18 cellular contexts compared by ENCODE assay signal in the genomic region with DNA sequence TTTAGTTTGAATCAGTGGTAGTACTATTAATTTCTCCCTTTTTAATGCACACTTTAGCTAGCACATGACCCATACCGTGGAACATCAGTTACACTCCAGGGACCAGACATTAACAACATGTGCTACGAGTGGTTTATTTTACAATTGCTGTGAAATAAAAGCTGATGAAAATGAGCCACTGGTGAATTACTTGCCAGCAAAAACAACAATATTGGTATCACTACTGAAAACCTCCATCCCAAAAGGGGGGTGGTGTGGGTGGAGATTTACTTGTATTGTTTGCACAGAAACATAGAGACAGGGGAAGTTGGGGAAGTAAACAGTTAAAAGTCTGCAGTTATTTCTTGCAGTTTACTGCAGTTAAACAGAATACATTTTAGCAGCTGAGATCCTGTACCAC.
"Had no signal": no experiment of that assay in that cellular context is flagged by ENCODE, and none has a peak within 500 bp of the region (broad histone marks: within the 10 kb centered on the region; RNA-seq: fewer than 3 reads in every experiment).

No MANE protein-coding gene starts in this region.

- H3K4me1 ChIP-seq: prostate gland had no signal

- H3K4me3 ChIP-seq: prostate gland, thyroid gland had no signal

- DNase-seq: activated CD4-positive, alpha-beta T cell treated with anti-CD3 and anti-CD28 coated beads, Interleukin-2, amount 50 U/mL, for 48 hours; activated T-cell treated with anti-CD3 and anti-CD28 coated beads for 4 hours; dermis blood vessel endothelial cell; effector memory CD8-positive, alpha-beta T cell; foreskin fibroblast; hypothalamus; mammary epithelial cell; midbrain; nephron progenitor cell; occipital lobe; right cardiac atrium; stimulated activated CD4-positive, alpha-beta T cell treated with anti-CD3 and anti-CD28 coated beads, Interleukin-2, amount 100 ng/mL, for 24 hours; stimulated activated naive CD4-positive, alpha-beta T cell treated with Interleukin-2 at 50 U/mL for 16 hours; thyroid gland; WERI-Rb-1 had no signal

- H3K27me3 ChIP-seq: thyroid gland had no signal

- H3K27ac Mint-ChIP-seq: activated naive CD8-positive, alpha-beta T cell; activated T-helper 1 cell treated with anti-CD3 and anti-CD28 coated beads, Interleukin-12 subunit alpha, Interleukin-12 subunit beta, Interleukin-2, Interleukin-4 antibody, amounts not matched to agents 30 ng/mL and 10 ng/mL and 1 ng/mL, durations not matched to agents 14 hours and 24 hours and 36 hours; effector memory CD8-positive, alpha-beta T cell; nephron progenitor cell had no signal

- H3K27me3 Mint-ChIP-seq: activated naive CD8-positive, alpha-beta T cell; effector memory CD8-positive, alpha-beta T cell had no signal

- H3K9me3 ChIP-seq: prostate gland, thyroid gland had no signal

- H3K36me3 ChIP-seq: prostate gland, thyroid gland, WERI-Rb-1 had no signal

- H3K4me3 Mint-ChIP-seq: activated naive CD8-positive, alpha-beta T cell; activated T-helper 1 cell treated with anti-CD3 and anti-CD28 coated beads, Interleukin-12 subunit alpha, Interleukin-12 subunit beta, Interleukin-2, Interleukin-4 antibody, amounts not matched to agents 30 ng/mL and 10 ng/mL and 1 ng/mL, durations not matched to agents 14 hours and 24 hours and 36 hours; effector memory CD8-positive, alpha-beta T cell; nephron progenitor cell had no signal

- H3K36me3 Mint-ChIP-seq: activated naive CD8-positive, alpha-beta T cell had no signal
